In genomic region chr6:31403990-31404364, GRCh38 we compare ENCODE assay signal across 8 cellular contexts. TPM values are rescaled to one million over a fixed set of nuclear protein-coding genes. Genes with fewer than 3 reads are reported as not detected.
A peak's percentile ranks its signal among the peaks of the same experiment; 100 is the strongest.
DNase-seq lines count a peak whose midpoint lies in the region; ATAC-seq, FAIRE-seq and TF ChIP-seq lines count a peak whose summit lies in the region.
"Not testable (repeated sequence)": the region's sequence is repeated elsewhere in the genome, so short reads cannot be mapped to it uniquely, and the experiment has no call there.

No MANE protein-coding gene starts in this region.

- H3K27ac ChIP-seq in AG04450 (ENCODE audit: low read depth, low read length); SU-DHL-6 (ENCODE audit: low read depth, low read length); neural cell (ENCODE audit: low read length): not testable (repeated sequence)
- peak overlapping the region; percentile 4 for H3K27ac ChIP-seq in endothelial cell of umbilical vein (ENCODE audit: insufficient read depth, low read depth, low read length)

- H3K9me1 ChIP-seq in endothelial cell of umbilical vein (replicated peaks; ENCODE audit: control insufficient read depth, extremely low read depth, insufficient read depth, low read length), result not testable (repeated sequence)

- not testable (repeated sequence) for ATAC-seq in activated naive CD8-positive, alpha-beta T cell treated with anti-CD3 and anti-CD28 coated beads, Interleukin-2, amount 50 U/mL, for 24 hours; stimulated activated memory B cell treated with anti-CD40 and anti-IgM and Interleukin-4, amounts not matched to agents 10 μg/mL and 1 μg/mL and 100 μg/mL, for 72 hours

- not testable (repeated sequence) for H3K27me3 Mint-ChIP-seq in activated naive CD8-positive, alpha-beta T cell treated with anti-CD3 and anti-CD28 coated beads, Interleukin-2, amount 50 U/mL, for 24 hours; immature natural killer cell (ENCODE audit: low read depth in 3 of 3); stimulated activated memory B cell treated with anti-CD40 and anti-IgM and Interleukin-4, amounts not matched to agents 10 μg/mL and 1 μg/mL and 100 μg/mL, for 72 hours

- H3K4me2 ChIP-seq in SU-DHL-6 (ENCODE audit: low read depth, low read length, poor library complexity, severe bottlenecking), result peak overlapping the region; percentile 66
- H3K4me2 ChIP-seq in endothelial cell of umbilical vein (ENCODE audit: insufficient read depth, low read length), result peak overlapping the region; percentile 87
- peak overlapping the region; percentile 68 for H3K4me2 ChIP-seq in neural cell (ENCODE audit: low read length)

- H3K4me3 Mint-ChIP-seq in activated naive CD8-positive, alpha-beta T cell treated with anti-CD3 and anti-CD28 coated beads, Interleukin-2, amount 50 U/mL, for 24 hours, result peak overlapping the region; percentile 78
- peak overlapping the region; percentile 80 to 99 (median 96) for H3K4me3 Mint-ChIP-seq in immature natural killer cell
- H3K4me3 Mint-ChIP-seq in stimulated activated memory B cell treated with anti-CD40 and anti-IgM and Interleukin-4, amounts not matched to agents 10 μg/mL and 1 μg/mL and 100 μg/mL, for 72 hours, result peak overlapping the region; percentile 94

- FAIRE-seq in endothelial cell of umbilical vein (lab: Jason Lieb, UNC), result not testable (repeated sequence)

- H3K4me3 ChIP-seq in AG04450 (ENCODE audit: low read depth, low read length), result peak overlapping the region; percentile 90
- H3K4me3 ChIP-seq in HFF-Myc (replicated peaks; ENCODE audit: low read depth, low read length), result peak overlapping the region; percentile 62
- peak overlapping the region; percentile 49 for H3K4me3 ChIP-seq in SU-DHL-6 (ENCODE audit: insufficient read depth, low read length, poor library complexity, severe bottlenecking)
- peak overlapping the region; percentile 22 to 57 (median 26) for H3K4me3 ChIP-seq in endothelial cell of umbilical vein (replicated peaks in 1 of 3; ENCODE audit: insufficient read depth in 1 of 3, low read depth in 1 of 3, low read length in 3 of 3)
- H3K4me3 ChIP-seq in neural cell (ENCODE audit: low read length), result peak overlapping the region; percentile 76

- not testable (repeated sequence) for BruUV-seq in endothelial cell of umbilical vein (replicated peaks; lab: Mats Ljungman, UMichigan)

- TF ChIP-seq RAD21 in neural cell (conservative IDR thresholded peaks at IDR 0.05), result not testable (repeated sequence)

- H3K36me3 Mint-ChIP-seq in activated naive CD8-positive, alpha-beta T cell treated with anti-CD3 and anti-CD28 coated beads, Interleukin-2, amount 50 U/mL, for 24 hours (ENCODE audit: low read depth); immature natural killer cell; stimulated activated memory B cell treated with anti-CD40 and anti-IgM and Interleukin-4, amounts not matched to agents 10 μg/mL and 1 μg/mL and 100 μg/mL, for 72 hours: not testable (repeated sequence)

- H3K9me3 Mint-ChIP-seq in activated naive CD8-positive, alpha-beta T cell treated with anti-CD3 and anti-CD28 coated beads, Interleukin-2, amount 50 U/mL, for 24 hours; immature natural killer cell; stimulated activated memory B cell treated with anti-CD40 and anti-IgM and Interleukin-4, amounts not matched to agents 10 μg/mL and 1 μg/mL and 100 μg/mL, for 72 hours: not testable (repeated sequence)

- not testable (repeated sequence) for H2AFZ ChIP-seq in SU-DHL-6 (ENCODE audit: low read depth, low read length, severe bottlenecking); endothelial cell of umbilical vein (ENCODE audit: low read depth, low read length); neural cell (ENCODE audit: low read depth, low read length)

- not testable (repeated sequence) for TF ChIP-seq POLR2A in endothelial cell of umbilical vein (IDR thresholded peaks at IDR 0.05; ENCODE audit: low read depth, low read length)

- not testable (repeated sequence) for TF ChIP-seq EP300 in neural cell (conservative IDR thresholded peaks at IDR 0.05; ENCODE audit: poor library complexity, severe bottlenecking)

- peaks cover 28% of the 10 kb centered on the region for H3K4me1 ChIP-seq in endothelial cell of umbilical vein (ENCODE audit: control insufficient read depth, extremely low read depth, insufficient read depth, low read length)

- H3K27ac Mint-ChIP-seq in activated naive CD8-positive, alpha-beta T cell treated with anti-CD3 and anti-CD28 coated beads, Interleukin-2, amount 50 U/mL, for 24 hours, result peak overlapping the region; percentile 34
- peak overlapping the region; percentile 73 to 93 (median 86) for H3K27ac Mint-ChIP-seq in immature natural killer cell
- peak overlapping the region; percentile 12 for H3K27ac Mint-ChIP-seq in stimulated activated memory B cell treated with anti-CD40 and anti-IgM and Interleukin-4, amounts not matched to agents 10 μg/mL and 1 μg/mL and 100 μg/mL, for 72 hours

- not testable (repeated sequence) for H3K9me2 ChIP-seq in SU-DHL-6 (replicated peaks; ENCODE audit: insufficient read depth, low read length); neural cell (ENCODE audit: insufficient read depth, low read length)

- H3K79me2 ChIP-seq in SU-DHL-6 (ENCODE audit: insufficient read depth, low read length) (peaks cover 39% of the 10 kb centered on the region), endothelial cell of umbilical vein (ENCODE audit: control insufficient read depth, insufficient read depth, low read length) (peaks cover 78% of the 10 kb centered on the region)
- not testable (repeated sequence) for H3K79me2 ChIP-seq in neural cell (replicated peaks; ENCODE audit: insufficient read depth, low read length)

- H3K9me3 ChIP-seq in AG04450 (ENCODE audit: control insufficient read depth, insufficient read depth, low read length); SU-DHL-6 (ENCODE audit: insufficient read depth, low read length); endothelial cell of umbilical vein (replicated peaks; ENCODE audit: control insufficient read depth, insufficient read depth, low read length); neural cell (ENCODE audit: low read length): not testable (repeated sequence)

- TF ChIP-seq CTCF in AG04450 (IDR thresholded peaks at IDR 0.05; ENCODE audit: low read depth, low read length); HFF-Myc (IDR thresholded peaks at IDR 0.05; ENCODE audit: low read depth, low read length, missing control alignments); SU-DHL-6 (IDR thresholded peaks at IDR 0.05; ENCODE audit: insufficient read depth, low read length, poor library complexity, severe bottlenecking); endothelial cell of umbilical vein (IDR thresholded peaks at IDR 0.05; ENCODE audit: extremely low read depth in 1 of 2, insufficient read depth in 1 of 2, low read depth in 1 of 2, low read length in 2 of 2); neural cell (IDR thresholded peaks at IDR 0.05; ENCODE audit: poor library complexity, severe bottlenecking): not testable (repeated sequence)

- peaks cover 77% of the 10 kb centered on the region for H3K4me1 Mint-ChIP-seq in activated naive CD8-positive, alpha-beta T cell treated with anti-CD3 and anti-CD28 coated beads, Interleukin-2, amount 50 U/mL, for 24 hours
- H3K4me1 Mint-ChIP-seq in immature natural killer cell, result peaks cover 75 to 82% of the 10 kb centered on the region in 2 donors
- peaks cover 85% of the 10 kb centered on the region for H3K4me1 Mint-ChIP-seq in stimulated activated memory B cell treated with anti-CD40 and anti-IgM and Interleukin-4, amounts not matched to agents 10 μg/mL and 1 μg/mL and 100 μg/mL, for 72 hours

- peaks cover 19% of the 10 kb centered on the region for H3F3A ChIP-seq in SU-DHL-6 (ENCODE audit: insufficient read depth)
- H3F3A ChIP-seq in neural cell (ENCODE audit: insufficient read depth, low read length, poor library complexity, severe bottlenecking), result not testable (repeated sequence)

- POLR2A ChIA-PET in AG04450 (lab: Yijun Ruan, JAX); endothelial cell of umbilical vein (lab: Charles Lee): not testable (repeated sequence)

- not testable (repeated sequence) for H3K27me3 ChIP-seq in AG04450 (ENCODE audit: control insufficient read depth, insufficient read depth, low read length); SU-DHL-6 (ENCODE audit: low read length); endothelial cell of umbilical vein (ENCODE audit: control insufficient read depth in 2 of 2, insufficient read depth in 2 of 2, low read length in 2 of 2)
- H3K27me3 ChIP-seq in neural cell (ENCODE audit: insufficient read depth, low read depth, low read length), result peaks cover 45% of the 10 kb centered on the region

- H3K36me3 ChIP-seq in SU-DHL-6 (ENCODE audit: low read length); endothelial cell of umbilical vein (ENCODE audit: control insufficient read depth in 2 of 2, extremely low read depth in 1 of 2, insufficient read depth in 2 of 2, low read length in 2 of 2); neural cell (ENCODE audit: insufficient read depth, low read length): not testable (repeated sequence)

- not testable (repeated sequence) for H4K20me1 ChIP-seq in SU-DHL-6 (ENCODE audit: low read depth, low read length); endothelial cell of umbilical vein (replicated peaks; ENCODE audit: control insufficient read depth, extremely low read depth, insufficient read depth, low read length); neural cell (ENCODE audit: insufficient read depth)

- intact Hi-C loops in endothelial cell of umbilical vein (cut with micrococcal nuclease), result loop anchor here (5.0 kb wide), 1 partner anchor 143 kb away; the partner anchor contains the start of genes ATP6V1G2 and NFKBIL1

- dilution Hi-C loops in endothelial cell of umbilical vein (cut with MboI; ENCODE audit: extremely low pct_ligation_motif_present, low sequenced_read_pairs), result not testable (repeated sequence)

- CTCF ChIA-PET in AG04450 (lab: Charles Lee), result not testable (repeated sequence)
- CTCF ChIA-PET in endothelial cell of umbilical vein (lab: Charles Lee), result interaction anchor here (0.9 kb wide), 1 partner anchor 44 kb away, joined by 3 read pairs; no protein-coding TSS in a partner anchor

- peak overlapping the region; percentile 37 for H3K9ac ChIP-seq in SU-DHL-6 (ENCODE audit: low read length)
- peak overlapping the region; percentile 43 for H3K9ac ChIP-seq in endothelial cell of umbilical vein (replicated peaks; ENCODE audit: extremely low read depth, insufficient read depth, low read length)
- not testable (repeated sequence) for H3K9ac ChIP-seq in neural cell (ENCODE audit: low read length)

- DNase-seq in AG04450 (ENCODE audit: low read depth, low spot score); HFF-Myc (ENCODE audit: extremely low read depth, low read depth); activated naive CD8-positive, alpha-beta T cell treated with anti-CD3 and anti-CD28 coated beads, Interleukin-2, amount 50 U/mL, for 24 hours; endothelial cell of umbilical vein (ENCODE audit: low read depth, low spot score); immature natural killer cell: not testable (repeated sequence)

RNA-seq across cellular contexts. Expression of gene MICA, which starts 0.6 kb away (rescaled TPM):
- 39.9 and 48.5 TPM in 2 replicates for polyA plus RNA-seq in AG04450 (2011; rRNA removed)
- 26.3 and 37.6 TPM in 2 replicates for polyA minus RNA-seq in AG04450 (2011; rRNA and poly(A)+ RNA removed)
- total RNA-seq in endothelial cell of umbilical vein, result 42.5 and 45.2 TPM in 2 replicates
- 99.3 and 101 TPM in 2 replicates for polyA plus RNA-seq in endothelial cell of umbilical vein
- 90.1 and 96.4 TPM in 2 replicates for polyA plus RNA-seq in endothelial cell of umbilical vein (2011; cell fraction: cytosol; rRNA removed)
- 78.3 and 83.9 TPM in 2 replicates for polyA plus RNA-seq in endothelial cell of umbilical vein (2011; cell fraction: nucleus; rRNA removed)
- polyA plus RNA-seq in endothelial cell of umbilical vein (2012), result 63.2 and 84.8 TPM in 2 replicates
- polyA minus RNA-seq in endothelial cell of umbilical vein, result 78.6 and 95.4 TPM in 2 replicates
- 19.3 TPM for polyA minus RNA-seq in endothelial cell of umbilical vein (2011; cell fraction: cytosol; rRNA and poly(A)+ RNA removed)
- 17.1 and 21.6 TPM in 2 replicates for polyA minus RNA-seq in endothelial cell of umbilical vein (2011; cell fraction: nucleus; rRNA and poly(A)+ RNA removed)
- polyA plus RNA-seq in immature natural killer cell, result 1 to 10 TPM; 5.7 to 6.9 (median 6.4) TPM
- polyA plus RNA-seq in neural cell, result 0.32 and 0.87 TPM in 2 replicates
- 0.58 TPM in 1 of 2 replicates, not detected in the other for polyA minus RNA-seq in neural cell

RNA-seq across cellular contexts. Expression of gene HLA-B, which starts 47.0 kb away (rescaled TPM):
- polyA plus RNA-seq in AG04450 (2011; rRNA removed), result 418 and 513 TPM in 2 replicates
- polyA minus RNA-seq in AG04450 (2011; rRNA and poly(A)+ RNA removed), result 121 and 131 TPM in 2 replicates
- 111 and 126 TPM in 2 replicates for total RNA-seq in endothelial cell of umbilical vein
- polyA plus RNA-seq in endothelial cell of umbilical vein, result 119 and 151 TPM in 2 replicates
- polyA plus RNA-seq in endothelial cell of umbilical vein (2011; cell fraction: cytosol; rRNA removed), result 77.9 and 94.6 TPM in 2 replicates
- polyA plus RNA-seq in endothelial cell of umbilical vein (2011; cell fraction: nucleus; rRNA removed), result 87.5 and 110 TPM in 2 replicates
- 195 and 229 TPM in 2 replicates for polyA plus RNA-seq in endothelial cell of umbilical vein (2012)
- polyA minus RNA-seq in endothelial cell of umbilical vein, result 49.1 and 98.7 TPM in 2 replicates
- 67.2 TPM for polyA minus RNA-seq in endothelial cell of umbilical vein (2011; cell fraction: cytosol; rRNA and poly(A)+ RNA removed)
- polyA minus RNA-seq in endothelial cell of umbilical vein (2011; cell fraction: nucleus; rRNA and poly(A)+ RNA removed), result 19.8 and 24.8 TPM in 2 replicates
- polyA plus RNA-seq in immature natural killer cell, result over 10,000 TPM in 2 of 3 donors, 1,000 to 10,000 TPM in 1; 9,643 to 11,927 (median 10,594) TPM
- polyA plus RNA-seq in neural cell, result 9.4 and 9.8 TPM in 2 replicates
- 4.9 and 6.1 TPM in 2 replicates for polyA minus RNA-seq in neural cell

Comparison
In these comparisons a context has a peak if more than half of its experiments do, and no peak if none do; other contexts are left out.
1. H3K4me3 ChIP-seq: peak in every context shown above with its lines; median percentile 90 in AG04450; 76 in neural cell; 62 in HFF-Myc; 49 in SU-DHL-6; 26 in endothelial cell of umbilical vein.
2. H3K27ac Mint-ChIP-seq: peak in every context shown above with its lines; median percentile 86 in immature natural killer cell; 34 in activated naive CD8-positive, alpha-beta T cell treated with anti-CD3 and anti-CD28 coated beads, Interleukin-2, amount 50 U/mL, for 24 hours; 12 in stimulated activated memory B cell treated with anti-CD40 and anti-IgM and Interleukin-4, amounts not matched to agents 10 μg/mL and 1 μg/mL and 100 μg/mL, for 72 hours.
3. RNA of gene HLA-B, which starts 47.0 kb away (polyA plus RNA-seq): 9,643 to 11,927 TPM in immature natural killer cell; 418 to 513 TPM in AG04450, 77.9 to 229 TPM in endothelial cell of umbilical vein and 9.4 to 9.8 TPM in neural cell; every median in the first group is over 10 times any median in the second.
4. Peak in every context shown above with its lines, with median percentiles within 50 percentile points of each other: H3K4me2 ChIP-seq and H3K4me3 Mint-ChIP-seq.